8 cellular contexts compared by ENCODE assay signal in genomic region chr4:166252487-166253402, GRCh38.
DNase-seq lines count a peak whose midpoint lies in the region; ATAC-seq and TF ChIP-seq lines count a peak whose summit lies in the region.

No MANE protein-coding gene starts in this region.

- no peak overlapping the region for H3K4me3 ChIP-seq in KMS-11 (IDR thresholded peaks at IDR 0.05; ENCODE audit: insufficient read depth, low read depth, low read length)
- no peak overlapping the region for H3K4me3 ChIP-seq in cardiac fibroblast (replicated peaks in 1 of 2; ENCODE audit: low read depth in 2 of 2, low read length in 2 of 2)
- H3K4me3 ChIP-seq in vagina, result no peak overlapping the region

- H3K27me3 ChIP-seq in KMS-11 (ENCODE audit: insufficient read depth, low read depth) (no peaks in the 10 kb centered on the region), vagina (no peaks in the 10 kb centered on the region)

- H3K9me3 Mint-ChIP-seq in nephron progenitor cell, result no peaks in the 10 kb centered on the region
- peaks cover 2% of the 10 kb centered on the region for H3K9me3 Mint-ChIP-seq in activated CD4-positive, alpha-beta T cell treated with anti-CD3 and anti-CD28 coated beads for 36 hours (ENCODE audit: low read depth)

- no peak overlapping the region for H3K4me3 Mint-ChIP-seq in nephron progenitor cell
- H3K4me3 Mint-ChIP-seq in activated CD4-positive, alpha-beta T cell treated with anti-CD3 and anti-CD28 coated beads for 36 hours, result no peak overlapping the region

- no peak overlapping the region for H3K27ac Mint-ChIP-seq in nephron progenitor cell
- no peak overlapping the region for H3K27ac Mint-ChIP-seq in activated CD4-positive, alpha-beta T cell treated with anti-CD3 and anti-CD28 coated beads for 36 hours

- TF ChIP-seq CTCF in GM10248 (IDR thresholded peaks at IDR 0.05; ENCODE audit: control extremely low read depth, extremely low read depth, low read depth, missing control alignments) (peak; percentile 43), KMS-11 (conservative IDR thresholded peaks at IDR 0.05; ENCODE audit: low read depth, low read length) (peak; percentile 77), cardiac fibroblast (IDR thresholded peaks at IDR 0.05; ENCODE audit: low read depth, low read length) (peak; percentile 80), nephron progenitor cell (IDR thresholded peaks at IDR 0.05) (peak; percentile 46), vagina (IDR thresholded peaks at IDR 0.05) (no peak)

- no peaks in the 10 kb centered on the region for H3K36me3 ChIP-seq in KMS-11 (ENCODE audit: insufficient read depth)
- no peaks in the 10 kb centered on the region for H3K36me3 ChIP-seq in vagina

- CTCF ChIA-PET in GM10248 (lab: Yijun Ruan, JAX), result no interaction called here
- CTCF ChIA-PET in activated CD4-positive, alpha-beta T cell treated with anti-CD3 and anti-CD28 coated beads for 36 hours (lab: Charles Lee), result interaction anchor here (2.7 kb wide), 1 partner anchor 759 kb away, joined by 7 read pairs; no protein-coding TSS in a partner anchor

- no peaks in the 10 kb centered on the region for H3K9me3 ChIP-seq in vagina

- ATAC-seq in activated CD4-positive, alpha-beta T cell treated with anti-CD3 and anti-CD28 coated beads for 36 hours, result no peak
- no peak for ATAC-seq in HG02678 (IDR thresholded peaks at IDR 0.05; ENCODE audit: unreplicated experiment)
- ATAC-seq in GM18519 (IDR thresholded peaks at IDR 0.05; ENCODE audit: low FRiP score, unreplicated experiment), result no peak

- H3K4me1 ChIP-seq in KMS-11 (ENCODE audit: low read depth, poor library complexity, severe bottlenecking) (no peaks in the 10 kb centered on the region), vagina (no peaks in the 10 kb centered on the region)

- peaks cover 4% of the 10 kb centered on the region for H3K27me3 Mint-ChIP-seq in nephron progenitor cell (ENCODE audit: low read depth, poor library complexity)
- no peaks in the 10 kb centered on the region for H3K27me3 Mint-ChIP-seq in activated CD4-positive, alpha-beta T cell treated with anti-CD3 and anti-CD28 coated beads for 36 hours

- H3K4me1 Mint-ChIP-seq in nephron progenitor cell, result no peaks in the 10 kb centered on the region
- no peaks in the 10 kb centered on the region for H3K4me1 Mint-ChIP-seq in activated CD4-positive, alpha-beta T cell treated with anti-CD3 and anti-CD28 coated beads for 36 hours

- H3K27ac ChIP-seq in KMS-11 (no peak overlapping the region), vagina (no peak overlapping the region)

- no peak for DNase-seq in GM10248 (ENCODE audit: extremely low spot score)
- peak; percentile 46 to 67 for DNase-seq in cardiac fibroblast (ENCODE audit: low read depth in 2 of 2)
- peak; percentile 6 for DNase-seq in nephron progenitor cell
- DNase-seq in activated CD4-positive, alpha-beta T cell treated with anti-CD3 and anti-CD28 coated beads for 36 hours, result no peak
- no peak for DNase-seq in vagina (ENCODE audit: extremely low spot score in 2 of 2)

- no peaks in the 10 kb centered on the region for H3K36me3 Mint-ChIP-seq in nephron progenitor cell (ENCODE audit: low read depth)
- H3K36me3 Mint-ChIP-seq in activated CD4-positive, alpha-beta T cell treated with anti-CD3 and anti-CD28 coated beads for 36 hours (ENCODE audit: low read depth), result no peaks in the 10 kb centered on the region

- H3K79me2 ChIP-seq in KMS-11 (ENCODE audit: insufficient read depth, low read depth), result no peaks in the 10 kb centered on the region

- intact Hi-C loops in activated CD4-positive, alpha-beta T cell treated with anti-CD3 and anti-CD28 coated beads for 36 hours (cut with DNase I, micrococcal nuclease), result loop anchor here (1.0 to 5.0 kb wide), 3 partner anchors 85 to 716 kb away; no protein-coding TSS in a partner anchor
- intact Hi-C loops in vagina (cut with DNase I), result no loop called here

- no peak overlapping the region for H3K9ac ChIP-seq in KMS-11

- H2AFZ ChIP-seq in KMS-11 (ENCODE audit: low read depth), result no peak overlapping the region

- TF ChIP-seq POLR2A in vagina (IDR thresholded peaks at IDR 0.05), result no peak

- no peaks in the 10 kb centered on the region for H4K20me1 ChIP-seq in KMS-11 (ENCODE audit: insufficient read depth)

- POLR2A ChIA-PET in GM10248 (lab: Yijun Ruan, JAX), result no interaction called here
- POLR2A ChIA-PET in activated CD4-positive, alpha-beta T cell treated with anti-CD3 and anti-CD28 coated beads for 36 hours (lab: Charles Lee), result no interaction called here

- H3K4me2 ChIP-seq in KMS-11, result no peak overlapping the region

Comparison
In these comparisons a context has a peak if more than half of its experiments do, and no peak if none do; other contexts are left out.
1. DNase-seq: peak in cardiac fibroblast (2 of 2) and nephron progenitor cell (single experiment); none in GM10248 (single experiment), activated CD4-positive, alpha-beta T cell treated with anti-CD3 and anti-CD28 coated beads for 36 hours (single experiment) and vagina (0 of 2).
2. CTCF ChIP-seq: peak in GM10248 (single experiment), KMS-11 (single experiment), cardiac fibroblast (single experiment) and nephron progenitor cell (single experiment); none in vagina (0 of 3).